ENCODE assay signal across 22 cellular contexts in genomic region chr9:121999556-121999955, GRCh38.
DNase-seq lines count a peak whose midpoint lies in the region; ATAC-seq and TF ChIP-seq lines count a peak whose summit lies in the region.
"Had no signal": no experiment of that assay in that cellular context is flagged by ENCODE, and none has a peak within 500 bp of the region (broad histone marks: within the 10 kb centered on the region; RNA-seq: fewer than 3 reads in every experiment).

No MANE protein-coding gene starts in this region.

- CTCF ChIA-PET in activated CD8-positive, alpha-beta memory T cell treated with anti-CD3 and anti-CD28 coated beads, Interleukin-2, amount 10 ng/mL, durations not matched to agents 7 days and 5 days (lab: Charles Lee) = interaction anchor here (1.3 kb wide), 1 partner anchor 100 kb away, joined by 3 read pairs; no protein-coding TSS in a partner anchor
- CTCF ChIA-PET in HEK293 (lab: Yijun Ruan, JAX) = interaction anchor here (0.7 to 0.8 kb wide), 3 partner anchors 9 to 317 kb away, joined by 3 read pairs; no protein-coding TSS in a partner anchor
- CTCF ChIA-PET in activated CD8-positive, alpha-beta T cell treated with anti-CD3 and anti-CD28 coated beads, Interleukin-2, amount 10 ng/mL, durations not matched to agents 7 days and 5 days (lab: Charles Lee) = no interaction called here

- H3K27ac Mint-ChIP-seq in activated CD8-positive, alpha-beta memory T cell treated with anti-CD3 and anti-CD28 coated beads, Interleukin-2, amount 10 ng/mL, durations not matched to agents 7 days and 5 days = no peak overlapping the region
- no peak overlapping the region for H3K27ac Mint-ChIP-seq in activated CD8-positive, alpha-beta T cell treated with anti-CD3 and anti-CD28 coated beads, Interleukin-2, amount 10 ng/mL, durations not matched to agents 7 days and 5 days
- H3K27ac Mint-ChIP-seq in osteocyte (ENCODE audit: unreplicated experiment) = no peak overlapping the region
- H3K27ac Mint-ChIP-seq: B cell, CD14-positive monocyte had no signal

- no peak overlapping the region for H3K4me3 ChIP-seq in HEK293 (ENCODE audit: low read depth, low read length)
- H3K4me3 ChIP-seq: MG63 had no signal

- no peaks in the 10 kb centered on the region for H3K9me3 Mint-ChIP-seq in activated CD8-positive, alpha-beta memory T cell treated with anti-CD3 and anti-CD28 coated beads, Interleukin-2, amount 10 ng/mL, durations not matched to agents 7 days and 5 days (ENCODE audit: low read depth)
- no peaks in the 10 kb centered on the region for H3K9me3 Mint-ChIP-seq in activated CD8-positive, alpha-beta T cell treated with anti-CD3 and anti-CD28 coated beads, Interleukin-2, amount 10 ng/mL, durations not matched to agents 7 days and 5 days (ENCODE audit: insufficient read depth)
- no peaks in the 10 kb centered on the region for H3K9me3 Mint-ChIP-seq in osteocyte (ENCODE audit: unreplicated experiment)
- H3K9me3 Mint-ChIP-seq: CD14-positive monocyte had no signal

- no peak overlapping the region for H3K4me3 Mint-ChIP-seq in activated CD8-positive, alpha-beta memory T cell treated with anti-CD3 and anti-CD28 coated beads, Interleukin-2, amount 10 ng/mL, durations not matched to agents 7 days and 5 days
- no peak overlapping the region for H3K4me3 Mint-ChIP-seq in activated CD8-positive, alpha-beta T cell treated with anti-CD3 and anti-CD28 coated beads, Interleukin-2, amount 10 ng/mL, durations not matched to agents 7 days and 5 days
- H3K4me3 Mint-ChIP-seq in osteocyte (ENCODE audit: unreplicated experiment) = no peak overlapping the region
- H3K4me3 Mint-ChIP-seq: B cell, CD14-positive monocyte had no signal

- no peak for TF ChIP-seq CTCF in HEK293 (tag by site-specific recombination; IDR thresholded peaks at IDR 0.05)
- TF ChIP-seq CTCF in osteocyte (IDR thresholded peaks at IDR 0.05) = no peak

- H3K9me3 ChIP-seq in HEK293 (ENCODE audit: control insufficient read depth, insufficient read depth, low read depth, low read length) = no peaks in the 10 kb centered on the region
- H3K9me3 ChIP-seq: MG63 had no signal

- no peak overlapping the region for H3K27ac ChIP-seq in HEK293 (ENCODE audit: extremely low read depth, low read depth, low read length)

- ATAC-seq in activated CD8-positive, alpha-beta memory T cell treated with anti-CD3 and anti-CD28 coated beads, Interleukin-2, amount 10 ng/mL, durations not matched to agents 7 days and 5 days = no peak
- no peak for ATAC-seq in activated CD8-positive, alpha-beta T cell treated with anti-CD3 and anti-CD28 coated beads, Interleukin-2, amount 10 ng/mL, durations not matched to agents 7 days and 5 days
- ATAC-seq: HCT116, Right ventricle myocardium inferior had no signal

- no peaks in the 10 kb centered on the region; the same call in 1 of the 2 replicates for H3K4me1 ChIP-seq in HEK293 (ENCODE audit: control insufficient read depth, insufficient read depth, low read length)

- H3K4me1 Mint-ChIP-seq in activated CD8-positive, alpha-beta memory T cell treated with anti-CD3 and anti-CD28 coated beads, Interleukin-2, amount 10 ng/mL, durations not matched to agents 7 days and 5 days = no peaks in the 10 kb centered on the region
- H3K4me1 Mint-ChIP-seq in activated CD8-positive, alpha-beta T cell treated with anti-CD3 and anti-CD28 coated beads, Interleukin-2, amount 10 ng/mL, durations not matched to agents 7 days and 5 days (ENCODE audit: low read depth) = no peaks in the 10 kb centered on the region
- H3K4me1 Mint-ChIP-seq in osteocyte (ENCODE audit: unreplicated experiment) = peaks cover 36% of the 10 kb centered on the region
- H3K4me1 Mint-ChIP-seq: B cell had no signal

- H3K27me3 Mint-ChIP-seq in activated CD8-positive, alpha-beta memory T cell treated with anti-CD3 and anti-CD28 coated beads, Interleukin-2, amount 10 ng/mL, durations not matched to agents 7 days and 5 days = no peaks in the 10 kb centered on the region
- no peaks in the 10 kb centered on the region for H3K27me3 Mint-ChIP-seq in activated CD8-positive, alpha-beta T cell treated with anti-CD3 and anti-CD28 coated beads, Interleukin-2, amount 10 ng/mL, durations not matched to agents 7 days and 5 days (ENCODE audit: low read depth)
- no peaks in the 10 kb centered on the region for H3K27me3 Mint-ChIP-seq in osteocyte (ENCODE audit: unreplicated experiment)
- H3K27me3 Mint-ChIP-seq: B cell had no signal

- peak; percentile 12 for DNase-seq in activated CD8-positive, alpha-beta memory T cell treated with anti-CD3 and anti-CD28 coated beads, Interleukin-2, amount 10 ng/mL, durations not matched to agents 7 days and 5 days
- no peak for DNase-seq in activated CD8-positive, alpha-beta memory T cell treated with anti-CD3 and anti-CD28 coated beads, Interleukin-2, amount 50 U/mL, for 4 hours
- peak; percentile 7 for DNase-seq in activated CD8-positive, alpha-beta T cell treated with anti-CD3 and anti-CD28 coated beads, Interleukin-2, amount 10 ng/mL, durations not matched to agents 7 days and 5 days
- peak; percentile 11 for DNase-seq in osteocyte (ENCODE audit: extremely low spot score, unreplicated experiment)
- no peak for DNase-seq in HK-2 (ENCODE audit: unreplicated experiment)
- DNase-seq in iPS-NIHi11 (ENCODE audit: low spot score) = no peak
- DNase-seq in NCI-H2081 (lab: John Stamatoyannopoulos, UW) = no peak
- DNase-seq: DMS53, EL, GF-D8, Kasumi-1, MG63, NCI-H1417, NCI-H187, NCI-H2107, NCI-H446 treated with DMSO at 0.1 percent for 48 hours, NCI-H526 treated with DMSO at 0.1 percent for 48 hours had no signal

- POLR2A ChIA-PET in HEK293 (lab: Yijun Ruan, JAX) = no interaction called here
- POLR2A ChIA-PET in activated CD8-positive, alpha-beta T cell treated with anti-CD3 and anti-CD28 coated beads, Interleukin-2, amount 10 ng/mL, durations not matched to agents 7 days and 5 days (lab: Charles Lee) = no interaction called here

- H3K36me3 ChIP-seq in HEK293 (ENCODE audit: control insufficient read depth in 2 of 2, insufficient read depth in 1 of 2, low read length in 2 of 2) = no peaks in the 10 kb centered on the region
- H3K36me3 ChIP-seq: MG63 had no signal

- H3K36me3 Mint-ChIP-seq in activated CD8-positive, alpha-beta memory T cell treated with anti-CD3 and anti-CD28 coated beads, Interleukin-2, amount 10 ng/mL, durations not matched to agents 7 days and 5 days = no peaks in the 10 kb centered on the region
- no peaks in the 10 kb centered on the region for H3K36me3 Mint-ChIP-seq in activated CD8-positive, alpha-beta T cell treated with anti-CD3 and anti-CD28 coated beads, Interleukin-2, amount 10 ng/mL, durations not matched to agents 7 days and 5 days (ENCODE audit: low read depth)
- no peaks in the 10 kb centered on the region for H3K36me3 Mint-ChIP-seq in osteocyte (ENCODE audit: unreplicated experiment)
- H3K36me3 Mint-ChIP-seq: CD14-positive monocyte had no signal

TF ChIP-seq in HEK293, 187 proteins besides CTCF, POLR2A, EP300 and RAD21:
- peak; percentile 19; the same call in 1 of the 2 replicates for TF ChIP-seq ZFHX2 (tag by site-specific recombination; conservative IDR thresholded peaks at IDR 0.05)
- no peak for TF ChIP-seq ZNF664 (tag by site-specific recombination; IDR thresholded peaks at IDR 0.05)
- no peak for TF ChIP-seq ZNF639 (tag by site-specific recombination; IDR thresholded peaks at IDR 0.05)

Comparison
In these comparisons a context has a peak if more than half of its experiments do, and no peak if none do; other contexts are left out.
1. DNase-seq: peak in activated CD8-positive, alpha-beta memory T cell treated with anti-CD3 and anti-CD28 coated beads, Interleukin-2, amount 10 ng/mL, durations not matched to agents 7 days and 5 days (single experiment), activated CD8-positive, alpha-beta T cell treated with anti-CD3 and anti-CD28 coated beads, Interleukin-2, amount 10 ng/mL, durations not matched to agents 7 days and 5 days (single experiment) and osteocyte (single experiment); none in activated CD8-positive, alpha-beta memory T cell treated with anti-CD3 and anti-CD28 coated beads, Interleukin-2, amount 50 U/mL, for 4 hours (single experiment), HK-2 (single experiment), iPS-NIHi11 (single experiment) and NCI-H2081 (0 of 2).